Comparison of ENCODE assay signal across 17 cellular contexts in genomic region chr15:50556642-50557371, GRCh38. TPM values are rescaled to one million over a fixed set of nuclear protein-coding genes. Genes with fewer than 3 reads are reported as not detected.
DNase-seq lines count a peak whose midpoint lies in the region; ATAC-seq and TF ChIP-seq lines count a peak whose summit lies in the region.
"Had no signal": no experiment of that assay in that cellular context is flagged by ENCODE, and none has a peak within 500 bp of the region (broad histone marks: within the 10 kb centered on the region; RNA-seq: fewer than 3 reads in every experiment).

No MANE protein-coding gene starts in this region.

- H2BK5ac ChIP-seq in neuronal stem cell (ENCODE audit: low read length): no peak overlapping the region

- H2BK15ac ChIP-seq in neuronal stem cell (ENCODE audit: low read length): no peak overlapping the region

- H2BK12ac ChIP-seq in neuronal stem cell (ENCODE audit: low read length): no peak overlapping the region

- no peak overlapping the region for H4K8ac ChIP-seq in neuronal stem cell (ENCODE audit: low read depth, low read length)

- no peak overlapping the region for H3K27ac ChIP-seq in neuronal stem cell (replicated peaks; ENCODE audit: low read length)
- H3K27ac ChIP-seq: BLaER1, KMS-11 had no signal

- H3K36me3 ChIP-seq in Loucy (ENCODE audit: insufficient read depth, low read length) (peaks cover 14% of the 10 kb centered on the region; the same call in 1 of the 2 replicates), neuronal stem cell (replicated peaks in 1 of 2; ENCODE audit: control insufficient read depth in 2 of 2, insufficient read depth in 2 of 2, low read length in 2 of 2) (peaks cover 0 to 37% of the 10 kb centered on the region in 2 donors)

- no peaks in the 10 kb centered on the region for H3K79me2 ChIP-seq in Loucy (ENCODE audit: insufficient read depth, low read length)

- DNase-seq in activated naive CD4-positive, alpha-beta T cell (lab: John Stamatoyannopoulos, UW): no peak
- DNase-seq in activated T-helper 2 cell treated with anti-CD3 and anti-CD28 coated beads, Interferon-gamma antibody, Interleukin-2, Interleukin-4, amounts not matched to agents 10 μg/mL and 5 μg/mL and 100 μg/mL, durations not matched to agents 14 hours and 24 hours and 36 hours (ENCODE audit: low spot score): no peak
- DNase-seq in stimulated activated naive B cell treated with anti-CD40 and anti-IgM and Interleukin-4, amounts not matched to agents 10 μg/mL and 1 μg/mL and 100 μg/mL, for 72 hours: no peak
- DNase-seq in NCI-H226 (no peak), neuronal stem cell (ENCODE audit: low spot score) (no peak)
- DNase-seq: Caco-2, H7, MG63, NCI-H1417, NCI-H1930, NCI-H2171 treated with DMSO at 0.1 percent for 48 hours, NCI-H510A treated with DMSO at 0.1 percent for 48 hours, SHP77 had no signal

- H3F3A ChIP-seq in Loucy (ENCODE audit: low read depth): 0 out of 2 replicates have a peak, but pooled peaks cover 7% of the 10 kb centered on the region

- no peak overlapping the region for H3K14ac ChIP-seq in neuronal stem cell (ENCODE audit: low read length)

- H3K9me3 ChIP-seq in Loucy (ENCODE audit: insufficient read depth, low read depth, low read length) (no peaks in the 10 kb centered on the region), neuronal stem cell (replicated peaks in 1 of 2; ENCODE audit: control insufficient read depth in 2 of 2, insufficient read depth in 1 of 2, low read depth in 1 of 2, low read length in 2 of 2) (no peaks in the 10 kb centered on the region)
- H3K9me3 ChIP-seq: BLaER1, Caco-2, MG63 had no signal

- peaks cover 29% of the 10 kb centered on the region for H3K4me1 ChIP-seq in Loucy (ENCODE audit: insufficient read depth, low read length, poor library complexity, severe bottlenecking)
- H3K4me1 ChIP-seq in neuronal stem cell (ENCODE audit: control insufficient read depth in 2 of 2, insufficient read depth in 1 of 2, low read depth in 1 of 2, low read length in 2 of 2): no peaks in the 10 kb centered on the region
- H3K4me1 ChIP-seq: BLaER1, Caco-2 had no signal

- H3K23ac ChIP-seq in neuronal stem cell (ENCODE audit: low read depth, low read length, poor library complexity): no peak overlapping the region

- H3K36me3 Mint-ChIP-seq in activated naive CD4-positive, alpha-beta T cell treated with anti-CD3 and anti-CD28 coated beads, Interleukin-2, amount 50 U/mL, for 24 hours: peaks cover 10% of the 10 kb centered on the region
- peaks cover 54% of the 10 kb centered on the region for H3K36me3 Mint-ChIP-seq in activated T-helper 2 cell treated with anti-CD3 and anti-CD28 coated beads, Interferon-gamma antibody, Interleukin-2, Interleukin-4, amounts not matched to agents 10 μg/mL and 5 μg/mL and 100 μg/mL, durations not matched to agents 14 hours and 24 hours and 36 hours (ENCODE audit: low read depth)
- H3K36me3 Mint-ChIP-seq in stimulated activated naive B cell treated with anti-CD40 and anti-IgM and Interleukin-4, amounts not matched to agents 10 μg/mL and 1 μg/mL and 100 μg/mL, for 72 hours: peaks cover 20 to 25% of the 10 kb centered on the region in 2 donors

- no peaks in the 10 kb centered on the region for H3K9me2 ChIP-seq in Loucy (replicated peaks; ENCODE audit: low read depth, low read length)

- no peak for TF ChIP-seq CTCF in Loucy (conservative IDR thresholded peaks at IDR 0.05; ENCODE audit: low read length)

- H3K4me3 ChIP-seq in Loucy (ENCODE audit: low read length, poor library complexity, severe bottlenecking) (no peak overlapping the region), neuronal stem cell (ENCODE audit: low read length in 2 of 2) (no peak overlapping the region)
- H3K4me3 ChIP-seq: BLaER1, MG63 had no signal

- ATAC-seq in stimulated activated naive B cell treated with anti-CD40 and anti-IgM and Interleukin-4, amounts not matched to agents 10 μg/mL and 1 μg/mL and 100 μg/mL, for 72 hours (replicated peaks): peak; percentile 79 to 86

- H2BK120ac ChIP-seq in neuronal stem cell (ENCODE audit: low read depth, low read length): no peak overlapping the region

- H3K27me3 Mint-ChIP-seq in activated naive CD4-positive, alpha-beta T cell treated with anti-CD3 and anti-CD28 coated beads, Interleukin-2, amount 50 U/mL, for 24 hours: no peaks in the 10 kb centered on the region
- H3K27me3 Mint-ChIP-seq in activated T-helper 2 cell treated with anti-CD3 and anti-CD28 coated beads, Interferon-gamma antibody, Interleukin-2, Interleukin-4, amounts not matched to agents 10 μg/mL and 5 μg/mL and 100 μg/mL, durations not matched to agents 14 hours and 24 hours and 36 hours (ENCODE audit: low read depth): no peaks in the 10 kb centered on the region
- H3K27me3 Mint-ChIP-seq in stimulated activated naive B cell treated with anti-CD40 and anti-IgM and Interleukin-4, amounts not matched to agents 10 μg/mL and 1 μg/mL and 100 μg/mL, for 72 hours: no peaks in the 10 kb centered on the region

- no peaks in the 10 kb centered on the region for H4K20me1 ChIP-seq in Loucy (ENCODE audit: insufficient read depth, low read length, poor library complexity, severe bottlenecking)
- H4K20me1 ChIP-seq: BLaER1 had no signal

- H3K4me2 ChIP-seq in Loucy (ENCODE audit: low read depth, low read length, poor library complexity, severe bottlenecking) (peak overlapping the region; percentile 37), neuronal stem cell (ENCODE audit: insufficient read depth, low read length, poor library complexity, severe bottlenecking) (no peak overlapping the region)
- H3K4me2 ChIP-seq: BLaER1, KMS-11 had no signal

- no peaks in the 10 kb centered on the region for H3K9me3 Mint-ChIP-seq in activated naive CD4-positive, alpha-beta T cell treated with anti-CD3 and anti-CD28 coated beads, Interleukin-2, amount 50 U/mL, for 24 hours
- H3K9me3 Mint-ChIP-seq in activated T-helper 2 cell treated with anti-CD3 and anti-CD28 coated beads, Interferon-gamma antibody, Interleukin-2, Interleukin-4, amounts not matched to agents 10 μg/mL and 5 μg/mL and 100 μg/mL, durations not matched to agents 14 hours and 24 hours and 36 hours: no peaks in the 10 kb centered on the region
- peaks cover 0 to 2% of the 10 kb centered on the region in 2 donors for H3K9me3 Mint-ChIP-seq in stimulated activated naive B cell treated with anti-CD40 and anti-IgM and Interleukin-4, amounts not matched to agents 10 μg/mL and 1 μg/mL and 100 μg/mL, for 72 hours

- H3K9ac ChIP-seq in Loucy (ENCODE audit: low read depth, low read length, poor library complexity, severe bottlenecking) (peak overlapping the region; percentile 2), neuronal stem cell (ENCODE audit: low read depth, low read length, poor library complexity) (no peak overlapping the region)
- H3K9ac ChIP-seq: BLaER1, KMS-11 had no signal

- H3K18ac ChIP-seq in neuronal stem cell (ENCODE audit: low read length): no peak overlapping the region

- H2AFZ ChIP-seq in Loucy (ENCODE audit: low read length) (no peak overlapping the region), neuronal stem cell (ENCODE audit: low read length) (no peak overlapping the region)

- H3K27me3 ChIP-seq in Loucy (ENCODE audit: insufficient read depth, low read length, poor library complexity, severe bottlenecking): no peaks in the 10 kb centered on the region
- H3K27me3 ChIP-seq in neuronal stem cell (ENCODE audit: control insufficient read depth in 3 of 3, insufficient read depth in 3 of 3, low read depth in 1 of 3, low read length in 3 of 3): no peaks in the 10 kb centered on the region
- H3K27me3 ChIP-seq: BLaER1, MG63 had no signal

- no peaks in the 10 kb centered on the region for H3K79me1 ChIP-seq in neuronal stem cell (ENCODE audit: low read depth, low read length)

- peak overlapping the region; percentile 72 for H3K27ac Mint-ChIP-seq in activated naive CD4-positive, alpha-beta T cell treated with anti-CD3 and anti-CD28 coated beads, Interleukin-2, amount 50 U/mL, for 24 hours
- peak overlapping the region; percentile 89 for H3K27ac Mint-ChIP-seq in activated T-helper 2 cell treated with anti-CD3 and anti-CD28 coated beads, Interferon-gamma antibody, Interleukin-2, Interleukin-4, amounts not matched to agents 10 μg/mL and 5 μg/mL and 100 μg/mL, durations not matched to agents 14 hours and 24 hours and 36 hours
- H3K27ac Mint-ChIP-seq in stimulated activated naive B cell treated with anti-CD40 and anti-IgM and Interleukin-4, amounts not matched to agents 10 μg/mL and 1 μg/mL and 100 μg/mL, for 72 hours: peak overlapping the region; percentile 5

- H3K4ac ChIP-seq in neuronal stem cell (ENCODE audit: low read length): no peak overlapping the region

- H3K4me3 Mint-ChIP-seq in activated naive CD4-positive, alpha-beta T cell treated with anti-CD3 and anti-CD28 coated beads, Interleukin-2, amount 50 U/mL, for 24 hours: no peak overlapping the region
- H3K4me3 Mint-ChIP-seq in activated T-helper 2 cell treated with anti-CD3 and anti-CD28 coated beads, Interferon-gamma antibody, Interleukin-2, Interleukin-4, amounts not matched to agents 10 μg/mL and 5 μg/mL and 100 μg/mL, durations not matched to agents 14 hours and 24 hours and 36 hours (ENCODE audit: low read depth): peak overlapping the region; percentile 39
- H3K4me3 Mint-ChIP-seq in stimulated activated naive B cell treated with anti-CD40 and anti-IgM and Interleukin-4, amounts not matched to agents 10 μg/mL and 1 μg/mL and 100 μg/mL, for 72 hours: no peak overlapping the region

- no peak overlapping the region for H2AK5ac ChIP-seq in neuronal stem cell (ENCODE audit: low read depth, low read length)

- no peak overlapping the region for H4K91ac ChIP-seq in neuronal stem cell (ENCODE audit: low read depth, low read length, poor library complexity)

- intact Hi-C loops in activated T-helper 2 cell treated with anti-CD3 and anti-CD28 coated beads, Interferon-gamma antibody, Interleukin-2, Interleukin-4, amounts not matched to agents 10 μg/mL and 5 μg/mL and 100 μg/mL, durations not matched to agents 14 hours and 24 hours and 36 hours (cut with micrococcal nuclease): no loop called here

- no CpG with 5 or more reads among the region's 2 CpGs for WGBS in neuronal stem cell (ENCODE audit: extremely low coverage in 2 of 2, insufficient read length in 2 of 2, insufficient replicate concordance in 1 of 2), 2 donors

- H3K4me1 Mint-ChIP-seq in activated naive CD4-positive, alpha-beta T cell treated with anti-CD3 and anti-CD28 coated beads, Interleukin-2, amount 50 U/mL, for 24 hours: peaks cover 11% of the 10 kb centered on the region
- peaks cover 32% of the 10 kb centered on the region for H3K4me1 Mint-ChIP-seq in activated T-helper 2 cell treated with anti-CD3 and anti-CD28 coated beads, Interferon-gamma antibody, Interleukin-2, Interleukin-4, amounts not matched to agents 10 μg/mL and 5 μg/mL and 100 μg/mL, durations not matched to agents 14 hours and 24 hours and 36 hours (ENCODE audit: low read depth)
- peaks cover 6 to 20% of the 10 kb centered on the region in 2 donors for H3K4me1 Mint-ChIP-seq in stimulated activated naive B cell treated with anti-CD40 and anti-IgM and Interleukin-4, amounts not matched to agents 10 μg/mL and 1 μg/mL and 100 μg/mL, for 72 hours

RNA-seq across cellular contexts. Expression of gene USP50, which starts 10.3 kb away (rescaled TPM):
- total RNA-seq in activated T-helper 2 cell treated with anti-CD3 and anti-CD28 coated beads, Interferon-gamma antibody, Interleukin-2, Interleukin-4, amounts not matched to agents 10 μg/mL and 5 μg/mL and 100 μg/mL, durations not matched to agents 14 hours and 24 hours and 36 hours: not detected in 2 replicates
- not detected for polyA plus RNA-seq in neuronal stem cell (2013, experiment 1 of 2)
- polyA plus RNA-seq in neuronal stem cell (2013, experiment 2 of 2): 0.08 TPM
- total RNA-seq: H7 had no signal

Comparison
In these comparisons a context has a peak if more than half of its experiments do, and no peak if none do; other contexts are left out.
1. H3K27ac Mint-ChIP-seq: peak in every context shown above with its lines; median percentile 89 in activated T-helper 2 cell treated with anti-CD3 and anti-CD28 coated beads, Interferon-gamma antibody, Interleukin-2, Interleukin-4, amounts not matched to agents 10 μg/mL and 5 μg/mL and 100 μg/mL, durations not matched to agents 14 hours and 24 hours and 36 hours; 72 in activated naive CD4-positive, alpha-beta T cell treated with anti-CD3 and anti-CD28 coated beads, Interleukin-2, amount 50 U/mL, for 24 hours; 5 in stimulated activated naive B cell treated with anti-CD40 and anti-IgM and Interleukin-4, amounts not matched to agents 10 μg/mL and 1 μg/mL and 100 μg/mL, for 72 hours.